In the genomic region with DNA sequence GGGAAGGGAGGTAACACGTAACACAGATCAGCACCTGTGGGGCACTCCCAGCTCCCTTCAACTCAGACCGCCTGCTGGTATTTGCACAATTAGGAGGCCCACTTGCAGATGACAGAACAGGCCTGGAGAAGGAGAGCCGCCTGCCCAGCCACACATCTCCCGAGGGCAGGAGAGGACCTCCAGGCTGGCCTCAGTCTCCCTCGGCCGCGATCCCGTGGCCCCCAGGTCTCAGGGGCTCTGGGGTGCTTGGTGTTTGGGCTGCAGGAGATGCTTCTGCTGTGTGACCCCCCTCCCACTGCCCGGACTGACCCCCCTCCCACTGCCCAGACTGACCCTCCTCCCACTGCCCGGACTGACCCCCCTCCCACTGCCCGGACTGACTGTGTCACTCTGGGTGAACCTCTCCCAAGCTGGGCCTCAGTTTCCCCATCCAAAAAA, we compare ENCODE assay signal across 19 cellular contexts.
DNase-seq lines count a peak whose midpoint lies in the region; ATAC-seq and TF ChIP-seq lines count a peak whose summit lies in the region.
"Had no signal": no experiment of that assay in that cellular context is flagged by ENCODE, and none has a peak within 500 bp of the region (broad histone marks: within the 10 kb centered on the region; RNA-seq: fewer than 3 reads in every experiment).

No MANE protein-coding gene starts in this region.

- H3K4me2 ChIP-seq in BLaER1 (peak overlapping the region; percentile 56), hepatocyte (no peak overlapping the region)
- H3K4me2 ChIP-seq: GM23338 had no signal

- no peak overlapping the region for H2AFZ ChIP-seq in hepatocyte
- H2AFZ ChIP-seq: GM23338 had no signal

- DNase-seq in BE2C: peak; percentile 9
- DNase-seq in NCI-H1417 treated with DMSO at 0.1 percent for 48 hours (lab: John Stamatoyannopoulos, UW): peak; percentile 5
- peak in 2 of 3 donors; percentile 7 to 21 for DNase-seq in mucosa of descending colon
- no peak for DNase-seq in activated gamma-delta T cell (lab: John Stamatoyannopoulos, UW)
- DNase-seq in hepatocyte (ENCODE audit: low spot score): no peak
- DNase-seq: CD4-positive, CD25-positive, alpha-beta regulatory T cell; Kasumi-1; NCI-H1092 treated with DMSO at 0.1 percent for 48 hours; NCI-H146; NCI-H1930; NCI-H2107; NCI-H446 treated with DMSO at 0.1 percent for 48 hours; NCI-H82 had no signal

- H3K27me3 ChIP-seq in BE2C: no peaks in the 10 kb centered on the region
- no peaks in the 10 kb centered on the region; the same call in 1 of the 2 replicates for H3K27me3 ChIP-seq in BLaER1
- peaks cover 16% of the 10 kb centered on the region for H3K27me3 ChIP-seq in hepatocyte

- 88% methylated on average over 11 of the region's 11 CpGs for WGBS in hepatocyte (ENCODE audit: low lambda C conversion rate, missing lambda C conversion rate)

- no peaks in the 10 kb centered on the region for H3K9me2 ChIP-seq in hepatocyte (replicated peaks; ENCODE audit: insufficient read depth)

- TF ChIP-seq CTCF in BE2C (IDR thresholded peaks at IDR 0.05; ENCODE audit: low read depth, low read length) (no peak), mucosa of descending colon (IDR thresholded peaks at IDR 0.05) (no peak), hepatocyte (IDR thresholded peaks at IDR 0.05; ENCODE audit: poor library complexity) (no peak)

- peaks cover 2% of the 10 kb centered on the region for H3K4me1 ChIP-seq in BE2C
- peaks cover 71% of the 10 kb centered on the region for H3K4me1 ChIP-seq in BLaER1
- H3K4me1 ChIP-seq in mucosa of descending colon (ENCODE audit: low read depth): no peaks in the 10 kb centered on the region
- no peaks in the 10 kb centered on the region for H3K4me1 ChIP-seq in hepatocyte (ENCODE audit: insufficient read depth)
- H3K4me1 ChIP-seq: HAP-1 had no signal

- no peak for ATAC-seq in mucosa of descending colon
- no peak for ATAC-seq in GM18907 (IDR thresholded peaks at IDR 0.05; ENCODE audit: unreplicated experiment)
- ATAC-seq: K562 had no signal

- H3K36me3 ChIP-seq in BE2C (no peaks in the 10 kb centered on the region), BLaER1 (no peaks in the 10 kb centered on the region), mucosa of descending colon (ENCODE audit: low read depth) (no peaks in the 10 kb centered on the region), hepatocyte (replicated peaks; ENCODE audit: insufficient read depth, low read depth) (no peaks in the 10 kb centered on the region)
- H3K36me3 ChIP-seq: HAP-1 had no signal

- H4K20me1 ChIP-seq in BLaER1 (no peaks in the 10 kb centered on the region), hepatocyte (ENCODE audit: insufficient read depth, poor library complexity, severe bottlenecking) (no peaks in the 10 kb centered on the region)

- intact Hi-C loops in mucosa of descending colon (cut with DNase I, micrococcal nuclease): no loop called here

- H3K9me3 ChIP-seq in BE2C (peaks cover 2% of the 10 kb centered on the region), BLaER1 (peaks cover 7% of the 10 kb centered on the region), mucosa of descending colon (no peaks in the 10 kb centered on the region), hepatocyte (ENCODE audit: low read depth) (no peaks in the 10 kb centered on the region)
- H3K9me3 ChIP-seq: HAP-1 had no signal

- H3K9ac ChIP-seq in BLaER1: no peak overlapping the region

- H3K27ac ChIP-seq in BLaER1 (no peak overlapping the region), hepatocyte (no peak overlapping the region)
- H3K27ac ChIP-seq: RWPE1 had no signal

- no peaks in the 10 kb centered on the region for H3K79me2 ChIP-seq in hepatocyte

- H3K4me3 ChIP-seq in BE2C (ENCODE audit: low read depth, low read length) (no peak overlapping the region), BLaER1 (no peak overlapping the region), mucosa of descending colon (no peak overlapping the region), hepatocyte (no peak overlapping the region)
- H3K4me3 ChIP-seq: GM23338, HAP-1, K562 had no signal

Comparison
In these comparisons a context has a peak if more than half of its experiments do, and no peak if none do; other contexts are left out.
1. DNase-seq: peak in BE2C (single experiment), NCI-H1417 treated with DMSO at 0.1 percent for 48 hours (single experiment) and mucosa of descending colon (2 of 3); none in activated gamma-delta T cell (single experiment) and hepatocyte (single experiment).